8 cellular contexts compared by ENCODE assay signal in genomic region chr2:71609958-71610357, GRCh38.
DNase-seq lines count a peak whose midpoint lies in the region; ATAC-seq and TF ChIP-seq lines count a peak whose summit lies in the region.

No MANE protein-coding gene starts in this region.

- no peak overlapping the region for H3K4me3 Mint-ChIP-seq in mesothelial cell of epicardium
- no peak overlapping the region for H3K4me3 Mint-ChIP-seq in activated CD4-positive, alpha-beta T cell treated with anti-CD3 and anti-CD28 coated beads, Interleukin-2, amount 10 ng/mL, durations not matched to agents 7 days and 5 days

- ATAC-seq in HG03342 (IDR thresholded peaks at IDR 0.05; ENCODE audit: unreplicated experiment) (no peak), HG03097 (IDR thresholded peaks at IDR 0.05; ENCODE audit: low FRiP score, unreplicated experiment) (no peak)

- CTCF ChIA-PET in activated CD4-positive, alpha-beta T cell treated with anti-CD3 and anti-CD28 coated beads, Interleukin-2, amount 10 ng/mL, durations not matched to agents 7 days and 5 days (lab: Charles Lee), result interaction anchor here (1.1 kb wide), 1 partner anchor 9 kb away, joined by 3 read pairs; no protein-coding TSS in a partner anchor

- DNase-seq in DMS153 treated with DMSO at 0.1 percent for 48 hours (lab: John Stamatoyannopoulos, UW; ENCODE audit: unreplicated experiment), result peak; percentile 13
- peak; percentile 40 for DNase-seq in KG1 (lab: John Stamatoyannopoulos, UW)
- peak; percentile 17 for DNase-seq in amniotic epithelial cell (ENCODE audit: low read depth)
- no peak for DNase-seq in mesothelial cell of epicardium (ENCODE audit: low spot score in 2 of 2, unreplicated experiment in 2 of 2)
- no peak for DNase-seq in activated CD4-positive, alpha-beta T cell treated with anti-CD3 and anti-CD28 coated beads, Interleukin-2, amount 10 ng/mL, durations not matched to agents 7 days and 5 days
- no peak for DNase-seq in retina

- POLR2A ChIA-PET in activated CD4-positive, alpha-beta T cell treated with anti-CD3 and anti-CD28 coated beads, Interleukin-2, amount 10 ng/mL, durations not matched to agents 7 days and 5 days (lab: Charles Lee), result no interaction called here

- H3K4me1 Mint-ChIP-seq in mesothelial cell of epicardium, result peaks cover 18% of the 10 kb centered on the region
- peaks cover 3% of the 10 kb centered on the region for H3K4me1 Mint-ChIP-seq in activated CD4-positive, alpha-beta T cell treated with anti-CD3 and anti-CD28 coated beads, Interleukin-2, amount 10 ng/mL, durations not matched to agents 7 days and 5 days

- H3K27me3 Mint-ChIP-seq in mesothelial cell of epicardium (ENCODE audit: low read depth), result peaks cover 2% of the 10 kb centered on the region
- H3K27me3 Mint-ChIP-seq in activated CD4-positive, alpha-beta T cell treated with anti-CD3 and anti-CD28 coated beads, Interleukin-2, amount 10 ng/mL, durations not matched to agents 7 days and 5 days, result peaks cover 2% of the 10 kb centered on the region

- H3K9me3 Mint-ChIP-seq in mesothelial cell of epicardium, result no peaks in the 10 kb centered on the region
- H3K9me3 Mint-ChIP-seq in activated CD4-positive, alpha-beta T cell treated with anti-CD3 and anti-CD28 coated beads, Interleukin-2, amount 10 ng/mL, durations not matched to agents 7 days and 5 days, result no peaks in the 10 kb centered on the region

- H3K27ac Mint-ChIP-seq in mesothelial cell of epicardium, result no peak overlapping the region
- H3K27ac Mint-ChIP-seq in activated CD4-positive, alpha-beta T cell treated with anti-CD3 and anti-CD28 coated beads, Interleukin-2, amount 10 ng/mL, durations not matched to agents 7 days and 5 days, result no peak overlapping the region

- H3K36me3 Mint-ChIP-seq in mesothelial cell of epicardium, result no peaks in the 10 kb centered on the region
- H3K36me3 Mint-ChIP-seq in activated CD4-positive, alpha-beta T cell treated with anti-CD3 and anti-CD28 coated beads, Interleukin-2, amount 10 ng/mL, durations not matched to agents 7 days and 5 days (ENCODE audit: low read depth), result no peaks in the 10 kb centered on the region

- peak; percentile 22 for TF ChIP-seq CTCF in mesothelial cell of epicardium (IDR thresholded peaks at IDR 0.05; ENCODE audit: unreplicated experiment)

Comparison
In these comparisons a context has a peak if more than half of its experiments do, and no peak if none do; other contexts are left out.
1. DNase-seq: peak in DMS153 treated with DMSO at 0.1 percent for 48 hours (single experiment), KG1 (single experiment) and amniotic epithelial cell (single experiment); none in mesothelial cell of epicardium (0 of 2), activated CD4-positive, alpha-beta T cell treated with anti-CD3 and anti-CD28 coated beads, Interleukin-2, amount 10 ng/mL, durations not matched to agents 7 days and 5 days (single experiment) and retina (single experiment).